19 cellular contexts compared by ENCODE assay signal in the genomic region with DNA sequence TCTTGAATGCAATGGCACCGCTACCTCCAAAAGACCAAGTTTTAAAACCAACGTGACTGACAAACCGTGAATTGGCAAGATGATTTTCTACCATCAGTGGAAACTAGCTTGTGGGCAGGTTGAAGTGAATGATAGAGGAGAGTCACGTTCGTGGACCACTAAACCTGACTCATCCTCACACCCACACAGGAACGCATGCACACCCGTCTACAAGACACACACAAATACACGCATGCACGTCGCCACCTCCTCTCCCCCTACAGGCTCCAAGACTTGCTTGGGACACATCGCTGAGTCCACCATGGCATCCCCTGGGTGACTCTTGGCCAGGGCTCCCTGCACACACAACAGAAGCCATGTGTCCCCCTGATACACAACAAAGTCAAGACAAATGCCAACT. TPM values are rescaled to one million over a fixed set of nuclear protein-coding genes. Genes with fewer than 3 reads are reported as not detected.
A peak's percentile ranks its signal among the peaks of the same experiment; 100 is the strongest.
DNase-seq lines count a peak whose midpoint lies in the region; ATAC-seq and TF ChIP-seq lines count a peak whose summit lies in the region.
"Had no signal": no experiment of that assay in that cellular context is flagged by ENCODE, and none has a peak within 500 bp of the region (broad histone marks: within the 10 kb centered on the region; RNA-seq: fewer than 3 reads in every experiment).

No MANE protein-coding gene starts in this region.

- intact Hi-C loops in activated CD4-positive, alpha-beta T cell treated with anti-CD3 and anti-CD28 coated beads for 36 hours (cut with DNase I, micrococcal nuclease), result loop anchor here in 1 of 2 experiments (1.0 kb wide), 4 partner anchors 13 to 67 kb away; no protein-coding TSS in a partner anchor
- intact Hi-C loops in thyroid gland (cut with DNase I), result no loop called here

- H3K27ac Mint-ChIP-seq in activated CD4-positive, alpha-beta T cell treated with anti-CD3 and anti-CD28 coated beads for 36 hours, result peak overlapping the region; percentile 79
- H3K27ac Mint-ChIP-seq in activated CD4-positive, alpha-beta T cell treated with anti-CD3 and anti-CD28 coated beads, Interleukin-2, amount 10 ng/mL, durations not matched to agents 7 days and 5 days, result no peak overlapping the region
- H3K27ac Mint-ChIP-seq: nephron progenitor cell had no signal

- WGBS in thyroid gland, 2 donors, result 71 to 81% methylated on average over 11 of the region's 11 CpGs

- ATAC-seq in activated CD4-positive, alpha-beta T cell treated with anti-CD3 and anti-CD28 coated beads for 36 hours, result peak; percentile 87
- ATAC-seq in HG03432 (IDR thresholded peaks at IDR 0.05; ENCODE audit: unreplicated experiment), result no peak

- H3K4me3 Mint-ChIP-seq in activated CD4-positive, alpha-beta T cell treated with anti-CD3 and anti-CD28 coated beads for 36 hours, result no peak overlapping the region
- no peak overlapping the region for H3K4me3 Mint-ChIP-seq in activated CD4-positive, alpha-beta T cell treated with anti-CD3 and anti-CD28 coated beads, Interleukin-2, amount 10 ng/mL, durations not matched to agents 7 days and 5 days
- H3K4me3 Mint-ChIP-seq: nephron progenitor cell had no signal

- peaks cover 0 to 3% of the 10 kb centered on the region in 2 donors for H3K4me1 ChIP-seq in thyroid gland
- H3K4me1 ChIP-seq: uterus had no signal

- H3K4me3 ChIP-seq in thyroid gland (replicated peaks in 1 of 3), result no peak overlapping the region
- H3K4me3 ChIP-seq: uterus had no signal

- TF ChIP-seq CTCF in thyroid gland (IDR thresholded peaks at IDR 0.05), result no peak

- peaks cover 3% of the 10 kb centered on the region for H3K36me3 Mint-ChIP-seq in activated CD4-positive, alpha-beta T cell treated with anti-CD3 and anti-CD28 coated beads for 36 hours (ENCODE audit: low read depth)
- no peaks in the 10 kb centered on the region for H3K36me3 Mint-ChIP-seq in activated CD4-positive, alpha-beta T cell treated with anti-CD3 and anti-CD28 coated beads, Interleukin-2, amount 10 ng/mL, durations not matched to agents 7 days and 5 days (ENCODE audit: low read depth)

- peaks cover 31% of the 10 kb centered on the region for H3K4me1 Mint-ChIP-seq in activated CD4-positive, alpha-beta T cell treated with anti-CD3 and anti-CD28 coated beads for 36 hours
- H3K4me1 Mint-ChIP-seq in activated CD4-positive, alpha-beta T cell treated with anti-CD3 and anti-CD28 coated beads, Interleukin-2, amount 10 ng/mL, durations not matched to agents 7 days and 5 days, result peaks cover 20% of the 10 kb centered on the region

- CTCF ChIA-PET in activated CD4-positive, alpha-beta T cell treated with anti-CD3 and anti-CD28 coated beads for 36 hours (lab: Charles Lee), result interaction anchor here (0.6 to 1.7 kb wide), 6 partner anchors 8 to 591 kb away, joined by 3 to 9 read pairs (median 3); no protein-coding TSS in a partner anchor
- CTCF ChIA-PET in activated CD4-positive, alpha-beta T cell treated with anti-CD3 and anti-CD28 coated beads, Interleukin-2, amount 10 ng/mL, durations not matched to agents 7 days and 5 days (lab: Charles Lee), result interaction anchor here (1.0 to 2.0 kb wide), 4 partner anchors 14 to 106 kb away, joined by 4 to 7 read pairs (median 4); no protein-coding TSS in a partner anchor

- no peaks in the 10 kb centered on the region for H3K9me3 Mint-ChIP-seq in activated CD4-positive, alpha-beta T cell treated with anti-CD3 and anti-CD28 coated beads for 36 hours (ENCODE audit: low read depth)
- no peaks in the 10 kb centered on the region for H3K9me3 Mint-ChIP-seq in activated CD4-positive, alpha-beta T cell treated with anti-CD3 and anti-CD28 coated beads, Interleukin-2, amount 10 ng/mL, durations not matched to agents 7 days and 5 days
- H3K9me3 Mint-ChIP-seq: nephron progenitor cell had no signal

- no peak for TF ChIP-seq POLR2A in thyroid gland (IDR thresholded peaks at IDR 0.05)

- H3K27ac ChIP-seq in thyroid gland, result no peak overlapping the region
- H3K27ac ChIP-seq: uterus had no signal

- no peaks in the 10 kb centered on the region for H3K27me3 ChIP-seq in thyroid gland
- H3K27me3 ChIP-seq: uterus had no signal

- no peaks in the 10 kb centered on the region for H3K36me3 ChIP-seq in thyroid gland
- H3K36me3 ChIP-seq: uterus had no signal

- DNase-seq in activated CD4-positive, alpha-beta T cell treated with anti-CD3 and anti-CD28 coated beads for 36 hours, result peak; percentile 87
- no peak for DNase-seq in activated CD4-positive, alpha-beta T cell treated with anti-CD3 and anti-CD28 coated beads, Interleukin-2, amount 10 ng/mL, durations not matched to agents 7 days and 5 days
- DNase-seq in activated T-cell treated with anti-CD3 and anti-CD28 coated beads for 48 hours (ENCODE audit: low read depth), result peak; percentile 71
- DNase-seq in stimulated activated CD4-positive, alpha-beta T cell treated with anti-CD3 and anti-CD28 coated beads, Interleukin-12 subunit alpha, Interleukin-12 subunit beta, amount 100 ng/mL, for 4 hours, result peak; percentile 56
- DNase-seq in stimulated activated CD8-positive, alpha-beta memory T cell treated with anti-CD3 and anti-CD28 coated beads, Interleukin-4, amount 100 ng/mL, for 4 hours (ENCODE audit: low read depth in 2 of 2, low spot score in 1 of 2), result peak; percentile 35 to 57
- DNase-seq in GM19238 (ENCODE audit: insufficient read length, low spot score), result no peak
- no peak for DNase-seq in thyroid gland
- DNase-seq: 8988T, cortex of kidney, islet precursor cell, mesenchymal stem cell, NCI-H187, NCI-H524 treated with DMSO at 0.1 percent for 48 hours, nephron progenitor cell, retina, uterus had no signal

- H3K9me3 ChIP-seq in thyroid gland, result no peaks in the 10 kb centered on the region
- H3K9me3 ChIP-seq: uterus had no signal

- peaks cover 11% of the 10 kb centered on the region for H3K27me3 Mint-ChIP-seq in activated CD4-positive, alpha-beta T cell treated with anti-CD3 and anti-CD28 coated beads for 36 hours
- no peaks in the 10 kb centered on the region for H3K27me3 Mint-ChIP-seq in activated CD4-positive, alpha-beta T cell treated with anti-CD3 and anti-CD28 coated beads, Interleukin-2, amount 10 ng/mL, durations not matched to agents 7 days and 5 days

- POLR2A ChIA-PET in activated CD4-positive, alpha-beta T cell treated with anti-CD3 and anti-CD28 coated beads for 36 hours (lab: Charles Lee), result interaction anchor here (1.0 to 1.7 kb wide), 2 partner anchors 15 to 27 kb away, joined by 3 to 7 read pairs; no protein-coding TSS in a partner anchor
- POLR2A ChIA-PET in activated CD4-positive, alpha-beta T cell treated with anti-CD3 and anti-CD28 coated beads, Interleukin-2, amount 10 ng/mL, durations not matched to agents 7 days and 5 days (lab: Charles Lee), result no interaction called here

RNA-seq across cellular contexts. Expression of a gene that starts 14.4 kb away (rescaled TPM):
- 10 to 100 TPM; 17.6 to 20.2 TPM for total RNA-seq in activated CD4-positive, alpha-beta T cell treated with anti-CD3 and anti-CD28 coated beads for 36 hours
- total RNA-seq in activated CD4-positive, alpha-beta T cell treated with anti-CD3 and anti-CD28 coated beads, Interleukin-2, amount 10 ng/mL, durations not matched to agents 7 days and 5 days, result under 1 TPM; 0.50 to 0.73 TPM
- total RNA-seq in thyroid gland, result under 1 TPM in 1 of 4 donors, not detected in 3; 0.50 TPM
- total RNA-seq: astrocyte, LHCN-M2, uterus had no signal

RNA-seq across cellular contexts. Expression of a gene that starts 43.6 kb away (rescaled TPM):
- total RNA-seq in activated CD4-positive, alpha-beta T cell treated with anti-CD3 and anti-CD28 coated beads for 36 hours, result 10 to 100 TPM; 32.5 to 36.8 TPM
- total RNA-seq in activated CD4-positive, alpha-beta T cell treated with anti-CD3 and anti-CD28 coated beads, Interleukin-2, amount 10 ng/mL, durations not matched to agents 7 days and 5 days, result 10 to 100 TPM; 25.7 to 29.7 TPM
- total RNA-seq in thyroid gland, result 10 to 100 TPM in 2 of 4 donors, 1 to 10 TPM in 2; 6.1 to 18.9 (median 12.6) TPM

RNA-seq across cellular contexts. Expression of a gene that starts 54.6 kb away (rescaled TPM):
- total RNA-seq in activated CD4-positive, alpha-beta T cell treated with anti-CD3 and anti-CD28 coated beads for 36 hours, result 100 to 1,000 TPM; 204 to 231 TPM
- 100 to 1,000 TPM; 100 to 115 TPM for total RNA-seq in activated CD4-positive, alpha-beta T cell treated with anti-CD3 and anti-CD28 coated beads, Interleukin-2, amount 10 ng/mL, durations not matched to agents 7 days and 5 days
- 1 to 10 TPM in 1 of 4 donors, under 1 TPM in 3; 0.11 to 1.7 (median 0.73) TPM for total RNA-seq in thyroid gland
- total RNA-seq: LHCN-M2 had no signal

Comparison
In these comparisons a context has a peak if more than half of its experiments do, and no peak if none do; other contexts are left out.
1. DNase-seq: peak in activated CD4-positive, alpha-beta T cell treated with anti-CD3 and anti-CD28 coated beads for 36 hours (single experiment), activated T-cell treated with anti-CD3 and anti-CD28 coated beads for 48 hours (single experiment), stimulated activated CD4-positive, alpha-beta T cell treated with anti-CD3 and anti-CD28 coated beads, Interleukin-12 subunit alpha, Interleukin-12 subunit beta, amount 100 ng/mL, for 4 hours (single experiment) and stimulated activated CD8-positive, alpha-beta memory T cell treated with anti-CD3 and anti-CD28 coated beads, Interleukin-4, amount 100 ng/mL, for 4 hours (2 of 2); none in activated CD4-positive, alpha-beta T cell treated with anti-CD3 and anti-CD28 coated beads, Interleukin-2, amount 10 ng/mL, durations not matched to agents 7 days and 5 days (single experiment), GM19238 (single experiment) and thyroid gland (0 of 2).
2. RNA of a gene that starts 14.4 kb away (total RNA-seq): 17.6 to 20.2 TPM in activated CD4-positive, alpha-beta T cell treated with anti-CD3 and anti-CD28 coated beads for 36 hours; 0.50 to 0.73 TPM in activated CD4-positive, alpha-beta T cell treated with anti-CD3 and anti-CD28 coated beads, Interleukin-2, amount 10 ng/mL, durations not matched to agents 7 days and 5 days and 0.50 TPM in thyroid gland; every median in the first group is over 4 times any median in the second.
3. RNA of a gene that starts 54.6 kb away (total RNA-seq): 204 to 231 TPM in activated CD4-positive, alpha-beta T cell treated with anti-CD3 and anti-CD28 coated beads for 36 hours and 100 to 115 TPM in activated CD4-positive, alpha-beta T cell treated with anti-CD3 and anti-CD28 coated beads, Interleukin-2, amount 10 ng/mL, durations not matched to agents 7 days and 5 days; 0.11 to 1.7 TPM in thyroid gland; every median in the first group is over 10 times any median in the second.